In genomic region chr6:166253277-166254229, GRCh38 we compare ENCODE assay signal across 1 cellular context.
TF ChIP-seq lines count a peak whose summit lies in the region.

No MANE protein-coding gene starts in this region.

TF ChIP-seq in SK-N-SH, 30 proteins besides CTCF, POLR2A, EP300 and RAD21 (continued from another document):
- TF ChIP-seq IRF3 (IDR thresholded peaks at IDR 0.05; ENCODE audit: low read depth, low read length) (no peak), GATA2 (CRISPR knock-in tag; IDR thresholded peaks at IDR 0.05) (no peak), TCF12 (IDR thresholded peaks at IDR 0.05) (no peak), RXRA (IDR thresholded peaks at IDR 0.05; ENCODE audit: borderline replicate concordance, low read depth) (no peak), FOXJ3 (CRISPR knock-in tag; IDR thresholded peaks at IDR 0.05) (no peak), TAF1 (IDR thresholded peaks at IDR 0.05; ENCODE audit: borderline replicate concordance, low read depth, low read length) (no peak), NFIC (IDR thresholded peaks at IDR 0.05; ENCODE audit: borderline replicate concordance) (no peak), CHD2 (IDR thresholded peaks at IDR 0.05; ENCODE audit: low read length, partially characterized antibody) (no peak), RCOR1 (IDR thresholded peaks at IDR 0.05; ENCODE audit: low read length) (no peak), SMC3 (IDR thresholded peaks at IDR 0.05; ENCODE audit: low read depth, low read length) (no peak), REST (IDR thresholded peaks at IDR 0.05; ENCODE audit: low read depth, low read length) (no peak)
